In the genomic region with DNA sequence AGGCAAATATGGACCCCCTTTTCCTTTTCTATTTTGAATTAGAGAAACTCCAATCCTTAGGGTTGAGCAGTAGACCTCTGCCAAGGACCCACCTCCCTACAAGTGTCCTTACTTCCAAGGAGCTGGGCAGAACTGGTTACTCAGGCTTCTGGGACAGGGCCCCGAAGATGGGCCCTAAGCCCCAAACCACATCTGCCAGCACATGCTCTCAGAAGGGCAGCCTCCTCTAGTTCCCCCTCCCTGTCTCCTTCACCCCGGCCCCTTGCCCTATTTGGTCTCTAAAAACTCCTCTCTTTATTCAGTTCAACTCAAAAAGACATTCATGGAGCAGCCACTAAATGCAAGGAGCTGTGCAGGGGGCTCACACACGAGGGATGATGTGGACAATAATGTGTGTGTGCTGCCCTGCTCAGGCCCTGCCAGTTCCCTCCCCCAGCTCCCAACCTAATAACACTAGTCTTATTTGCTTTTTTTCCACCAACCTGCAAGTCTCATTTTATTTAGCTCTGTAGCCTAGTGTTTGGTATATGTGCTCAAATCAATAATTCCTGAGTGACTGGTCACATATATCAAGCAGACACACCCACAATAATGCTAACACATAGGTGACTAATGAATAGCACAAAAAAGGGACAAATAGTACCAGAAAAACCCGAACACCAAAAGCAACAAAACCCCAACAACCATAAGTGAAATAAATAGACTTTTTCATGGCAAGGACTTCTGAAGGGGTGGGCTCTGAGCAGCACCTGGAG, we compare ENCODE assay signal across 24 cellular contexts. TPM values are rescaled to one million over a fixed set of nuclear protein-coding genes. Genes with fewer than 3 reads are reported as not detected.
A peak's percentile ranks its signal among the peaks of the same experiment; 100 is the strongest.
DNase-seq lines count a peak whose midpoint lies in the region; ATAC-seq and TF ChIP-seq lines count a peak whose summit lies in the region.
"Had no signal": no experiment of that assay in that cellular context is flagged by ENCODE, and none has a peak within 500 bp of the region (broad histone marks: within the 10 kb centered on the region; RNA-seq: fewer than 3 reads in every experiment).

No MANE protein-coding gene starts in this region.

- peaks cover 69% of the 10 kb centered on the region for H3K4me1 ChIP-seq in PC-9 (replicated peaks; ENCODE audit: insufficient read depth)

- H3K4me3 Mint-ChIP-seq in Calu3 (ENCODE audit: low read depth, unreplicated experiment) (peak overlapping the region; percentile 54), neural crest cell (no peak overlapping the region)
- H3K4me3 Mint-ChIP-seq: activated CD4-positive, alpha-beta T cell treated with anti-CD3 and anti-CD28 coated beads, Interleukin-2, amount 10 ng/mL, durations not matched to agents 7 days and 5 days; activated T-cell treated with anti-CD3 and anti-CD28 coated beads, Interleukin-2, amount 50 U/mL, for 72 hours; effector memory CD8-positive, alpha-beta T cell had no signal

- no peaks in the 10 kb centered on the region for H3K9me3 ChIP-seq in PC-9 (ENCODE audit: insufficient read depth, low read depth)
- H3K9me3 ChIP-seq: BLaER1, colonic mucosa, Peyer's patch had no signal

- H3K27me3 Mint-ChIP-seq in Calu3 (ENCODE audit: unreplicated experiment) (no peaks in the 10 kb centered on the region), neural crest cell (ENCODE audit: low read depth) (no peaks in the 10 kb centered on the region)
- H3K27me3 Mint-ChIP-seq: activated CD4-positive, alpha-beta T cell treated with anti-CD3 and anti-CD28 coated beads, Interleukin-2, amount 10 ng/mL, durations not matched to agents 7 days and 5 days; effector memory CD8-positive, alpha-beta T cell had no signal

- H3K27ac Mint-ChIP-seq in Calu3 (ENCODE audit: unreplicated experiment), result peak overlapping the region; percentile 83
- H3K27ac Mint-ChIP-seq in neural crest cell (ENCODE audit: unreplicated experiment), result peak overlapping the region; percentile 44
- H3K27ac Mint-ChIP-seq: activated CD4-positive, alpha-beta T cell treated with anti-CD3 and anti-CD28 coated beads, Interleukin-2, amount 10 ng/mL, durations not matched to agents 7 days and 5 days; activated T-cell treated with anti-CD3 and anti-CD28 coated beads, Interleukin-2, amount 50 U/mL, for 72 hours had no signal

- H3K9me2 ChIP-seq in PC-9 (ENCODE audit: insufficient read depth), result no peaks in the 10 kb centered on the region

- no peak overlapping the region for H2AFZ ChIP-seq in PC-9

- H3K27me3 ChIP-seq in PC-9 (ENCODE audit: insufficient read depth, low read depth), result no peaks in the 10 kb centered on the region
- no peaks in the 10 kb centered on the region for H3K27me3 ChIP-seq in H7 (ENCODE audit: control insufficient read depth, insufficient read depth, low read length)
- H3K27me3 ChIP-seq: BLaER1, colonic mucosa, Peyer's patch had no signal

- intact Hi-C loops in Calu3 (cut with micrococcal nuclease; ENCODE audit: unreplicated experiment) (no loop called here), PC-9 (cut with micrococcal nuclease; ENCODE audit: unreplicated experiment) (no loop called here)

- H3K4me1 Mint-ChIP-seq in Calu3 (ENCODE audit: low read depth, unreplicated experiment) (peaks cover 69% of the 10 kb centered on the region), neural crest cell (peaks cover 39% of the 10 kb centered on the region)

- H3K9me3 Mint-ChIP-seq in Calu3 (ENCODE audit: low read depth, unreplicated experiment) (no peaks in the 10 kb centered on the region), neural crest cell (no peaks in the 10 kb centered on the region)
- H3K9me3 Mint-ChIP-seq: activated CD4-positive, alpha-beta T cell treated with anti-CD3 and anti-CD28 coated beads, Interleukin-2, amount 10 ng/mL, durations not matched to agents 7 days and 5 days; activated T-cell treated with anti-CD3 and anti-CD28 coated beads, Interleukin-2, amount 50 U/mL, for 72 hours; effector memory CD8-positive, alpha-beta T cell had no signal

- DNase-seq in Calu3 (no peak), PC-9 (peak in 1 of 2 experiments; percentile 85), epithelial cell of esophagus (ENCODE audit: low read depth) (peak; percentile 42), neural crest cell (ENCODE audit: low read depth, low spot score) (no peak), H7 (no peak), DMS53 (lab: John Stamatoyannopoulos, UW) (no peak)
- DNase-seq: activated CD4-positive, alpha-beta T cell treated with anti-CD3 and anti-CD28 coated beads, Interleukin-2, amount 10 ng/mL, durations not matched to agents 7 days and 5 days; activated naive CD4-positive, alpha-beta T cell treated with Interleukin-2 at 50 U/mL for 16 hours; activated T-cell treated with anti-CD3 and anti-CD28 coated beads, Interleukin-2, amount 50 U/mL, for 72 hours; amniotic stem cell; colonic mucosa; effector memory CD8-positive, alpha-beta T cell; glutamatergic neuron; KBM-7; NCI-H1694; NCI-H2171 treated with DMSO at 0.1 percent for 48 hours; NCI-H524; nucleus accumbens; Peyer's patch; substantia nigra had no signal

- CTCF ChIA-PET in Calu3 (lab: Charles Lee), result no interaction called here
- CTCF ChIA-PET in PC-9 (lab: Charles Lee), result no interaction called here

- POLR2A ChIA-PET in PC-9 (lab: Charles Lee; ENCODE audit: unreplicated experiment), result interaction anchor here (0.7 kb wide), 1 partner anchor 1553 kb away, joined by 4 read pairs; no protein-coding TSS in a partner anchor

- H3F3A ChIP-seq in PC-9 (ENCODE audit: insufficient read depth, low read depth), result peaks cover 43% of the 10 kb centered on the region

- H3K36me3 ChIP-seq in PC-9 (ENCODE audit: low read depth) (no peaks in the 10 kb centered on the region; the same call in 1 of the 2 replicates), H7 (replicated peaks; ENCODE audit: control insufficient read depth, insufficient read depth, low read length) (peaks cover 1% of the 10 kb centered on the region)
- H3K36me3 ChIP-seq: colonic mucosa had no signal

- BruUV-seq in Calu3 (replicated peaks; lab: Mats Ljungman, UMichigan) (no TSS peak), PC-9 (replicated peaks; lab: Mats Ljungman, UMichigan) (no TSS peak)

- H3K36me3 Mint-ChIP-seq in Calu3 (ENCODE audit: insufficient read depth, unreplicated experiment) (peaks cover 6% of the 10 kb centered on the region), neural crest cell (ENCODE audit: low read depth) (no peaks in the 10 kb centered on the region)

- H3K4me3 ChIP-seq in PC-9 (peak overlapping the region; percentile 8; the same call in 1 of the 2 replicates), epithelial cell of esophagus (ENCODE audit: low read length) (no peak overlapping the region), H7 (ENCODE audit: insufficient read depth, low read depth, low read length) (no peak overlapping the region)
- H3K4me3 ChIP-seq: BLaER1, colonic mucosa, lung, Peyer's patch had no signal

- TF ChIP-seq CTCF in Calu3 (IDR thresholded peaks at IDR 0.05; ENCODE audit: unreplicated experiment) (no peak), PC-9 (conservative IDR thresholded peaks at IDR 0.05) (no peak), epithelial cell of esophagus (IDR thresholded peaks at IDR 0.05; ENCODE audit: insufficient read depth, low read depth, low read length, missing control alignments) (no peak), neural crest cell (conservative IDR thresholded peaks at IDR 0.05) (no peak)

- peak overlapping the region; percentile 65 for H3K4me2 ChIP-seq in PC-9

- H3K27ac ChIP-seq in PC-9, result peak overlapping the region; percentile 91
- H3K27ac ChIP-seq: BLaER1, colonic mucosa, Peyer's patch had no signal

- no peaks in the 10 kb centered on the region for H4K20me1 ChIP-seq in PC-9 (ENCODE audit: insufficient read depth)

- ATAC-seq in HG02759 (IDR thresholded peaks at IDR 0.05; ENCODE audit: unreplicated experiment) (no peak), HG02973 (IDR thresholded peaks at IDR 0.05; ENCODE audit: unreplicated experiment) (no peak)
- ATAC-seq: activated T-cell treated with anti-CD3 and anti-CD28 coated beads, Interleukin-2, amount 50 U/mL, for 72 hours; effector memory CD8-positive, alpha-beta T cell had no signal

- peaks cover 91% of the 10 kb centered on the region for H3K79me2 ChIP-seq in PC-9 (ENCODE audit: low read depth)

RNA-seq across cellular contexts. Expression of a gene that starts 12.2 kb away (rescaled TPM):
- total RNA-seq in Calu3 (2022), result 83.0 and 84.9 TPM in 2 replicates
- total RNA-seq in PC-9 (2021), result 107 and 118 TPM in 2 replicates
- 56.7 and 62.2 TPM in 2 replicates for total RNA-seq in neural crest cell
- total RNA-seq in H7 (2014; rRNA removed; shearing (Covaris generic)), result 55.6 and 58.2 TPM in 2 replicates

RNA-seq across cellular contexts. Expression of a gene that starts 12.3 kb away (rescaled TPM):
- total RNA-seq in Calu3 (2022), result 44.1 and 50.1 TPM in 2 replicates
- 56.2 and 58.0 TPM in 2 replicates for total RNA-seq in PC-9 (2021)
- total RNA-seq in neural crest cell, result 50.7 and 55.6 TPM in 2 replicates
- 83.4 and 96.3 TPM in 2 replicates for total RNA-seq in H7 (2014; rRNA removed; shearing (Covaris generic))
